Comparison of ENCODE assay signal across 9 cellular contexts in genomic region chr14:50229646-50230045, GRCh38. TPM values are rescaled to one million over a fixed set of nuclear protein-coding genes. Genes with fewer than 3 reads are reported as not detected.
A peak's percentile ranks its signal among the peaks of the same experiment; 100 is the strongest.
DNase-seq lines count a peak whose midpoint lies in the region; ATAC-seq, FAIRE-seq and TF ChIP-seq lines count a peak whose summit lies in the region.
"Had no signal": no experiment of that assay in that cellular context is flagged by ENCODE, and none has a peak within 500 bp of the region (broad histone marks: within the 10 kb centered on the region; RNA-seq: fewer than 3 reads in every experiment).

No MANE protein-coding gene starts in this region.

- FAIRE-seq in astrocyte (lab: Jason Lieb, UNC) (no peak), frontal cortex (lab: Jason Lieb, UNC) (no peak)

- WGBS in liver: 67% methylated on average over 1 of the region's 1 CpG
- 97% methylated on average over 1 of the region's 1 CpG for WGBS in thymus

- no peak for TF ChIP-seq RAD21 in liver (IDR thresholded peaks at IDR 0.05)

- H4K20me1 ChIP-seq in astrocyte (ENCODE audit: insufficient read depth, low read length): peaks cover 57% of the 10 kb centered on the region

- peaks cover 62% of the 10 kb centered on the region for H3K79me2 ChIP-seq in astrocyte (ENCODE audit: insufficient read depth, low read length)

- H3K27ac Mint-ChIP-seq in astrocyte (ENCODE audit: unreplicated experiment): no peak overlapping the region

- H3K4me1 ChIP-seq in astrocyte (ENCODE audit: insufficient read depth, low read length) (peaks cover 24% of the 10 kb centered on the region), liver (ENCODE audit: control insufficient read depth in 4 of 4, insufficient read depth in 4 of 4, low read length in 3 of 4) (peaks cover 11 to 28% (median 21%) of the 10 kb centered on the region in 4 donors), thymus (ENCODE audit: control insufficient read depth, insufficient read depth, low read length) (peaks cover 3% of the 10 kb centered on the region)

- H3K9me3 Mint-ChIP-seq in activated T-cell treated with anti-CD3 and anti-CD28 coated beads, Interleukin-2, amount 50 U/mL, for 4 hours: peaks cover 3% of the 10 kb centered on the region
- H3K9me3 Mint-ChIP-seq in astrocyte (ENCODE audit: unreplicated experiment): no peaks in the 10 kb centered on the region

- no peak overlapping the region for H2AFZ ChIP-seq in astrocyte (ENCODE audit: low read depth, low read length)

- peak overlapping the region; percentile 92 for H3K4me2 ChIP-seq in astrocyte (ENCODE audit: low read length)

- no peaks in the 10 kb centered on the region for H3K36me3 ChIP-seq in astrocyte (ENCODE audit: insufficient read depth, low read length)
- H3K36me3 ChIP-seq in liver (ENCODE audit: control insufficient read depth in 4 of 4, insufficient read depth in 3 of 4, low read depth in 1 of 4, low read length in 3 of 4): no peaks in the 10 kb centered on the region
- H3K36me3 ChIP-seq in thymus (ENCODE audit: control insufficient read depth, insufficient read depth): no peaks in the 10 kb centered on the region

- DNase-seq in activated T-cell treated with anti-CD3 and anti-CD28 coated beads, Interleukin-2, amount 50 U/mL, for 4 hours: no peak
- DNase-seq in activated T-cell treated with anti-CD3 and anti-CD28 coated beads for 4 hours: no peak
- no peak for DNase-seq in astrocyte (ENCODE audit: low read depth)
- DNase-seq in frontal cortex (ENCODE audit: low spot score in 2 of 2): no peak
- DNase-seq in NCI-H2227 (lab: John Stamatoyannopoulos, UW; ENCODE audit: unreplicated experiment): no peak
- DNase-seq: COR-L47 had no signal

- TF ChIP-seq CTCF in astrocyte (IDR thresholded peaks at IDR 0.05; ENCODE audit: insufficient read depth, low read depth, low read length) (no peak), liver (IDR thresholded peaks at IDR 0.05; ENCODE audit: low read depth, low read length, missing input control) (no peak)

- H3K4me1 Mint-ChIP-seq in activated T-cell treated with anti-CD3 and anti-CD28 coated beads, Interleukin-2, amount 50 U/mL, for 4 hours (ENCODE audit: low read depth): peaks cover 54% of the 10 kb centered on the region
- peaks cover 6% of the 10 kb centered on the region for H3K4me1 Mint-ChIP-seq in astrocyte (ENCODE audit: low read depth, unreplicated experiment)

- H3K9ac ChIP-seq in astrocyte (ENCODE audit: low read length) (peak overlapping the region; percentile 93), liver (ENCODE audit: low read depth in 1 of 2, low read length in 2 of 2) (peak overlapping the region in 1 of 2 donors; percentile 92)

- no peaks in the 10 kb centered on the region for H3K27me3 Mint-ChIP-seq in activated T-cell treated with anti-CD3 and anti-CD28 coated beads, Interleukin-2, amount 50 U/mL, for 4 hours (ENCODE audit: low read depth)
- H3K27me3 Mint-ChIP-seq in astrocyte (ENCODE audit: low read depth, unreplicated experiment): no peaks in the 10 kb centered on the region

- H3K27ac ChIP-seq in astrocyte (ENCODE audit: low read depth, low read length) (no peak overlapping the region), liver (ENCODE audit: low read depth in 1 of 2, low read length in 2 of 2) (no peak overlapping the region), thymus (ENCODE audit: low read depth) (no peak overlapping the region)

- H3K4me3 Mint-ChIP-seq in activated T-cell treated with anti-CD3 and anti-CD28 coated beads, Interleukin-2, amount 50 U/mL, for 4 hours: peak overlapping the region; percentile 58
- H3K4me3 Mint-ChIP-seq in astrocyte (ENCODE audit: unreplicated experiment): peak overlapping the region; percentile 88

- H3K4me3 ChIP-seq in astrocyte (ENCODE audit: insufficient read depth, low read depth, low read length) (peak overlapping the region; percentile 93), liver (ENCODE audit: low read depth in 1 of 3, low read length in 3 of 3) (peak overlapping the region in 2 of 3 donors; percentile 1 to 94), thymus (ENCODE audit: low read length) (peak overlapping the region; percentile 16)

- no peaks in the 10 kb centered on the region for H3K27me3 ChIP-seq in astrocyte (ENCODE audit: insufficient read depth, low read length)
- H3K27me3 ChIP-seq in liver (ENCODE audit: control insufficient read depth in 4 of 4, insufficient read depth in 4 of 4, low read length in 3 of 4): no peaks in the 10 kb centered on the region
- no peaks in the 10 kb centered on the region for H3K27me3 ChIP-seq in thymus (ENCODE audit: control insufficient read depth, insufficient read depth)

- H3K36me3 Mint-ChIP-seq in activated T-cell treated with anti-CD3 and anti-CD28 coated beads, Interleukin-2, amount 50 U/mL, for 4 hours (ENCODE audit: insufficient read depth): peaks cover 4% of the 10 kb centered on the region
- H3K36me3 Mint-ChIP-seq in astrocyte (ENCODE audit: low read depth, unreplicated experiment): peaks cover 2% of the 10 kb centered on the region

- no peak for ATAC-seq in activated T-cell treated with anti-CD3 and anti-CD28 coated beads, Interleukin-2, amount 50 U/mL, for 4 hours
- ATAC-seq in GM19328 (IDR thresholded peaks at IDR 0.05; ENCODE audit: unreplicated experiment): no peak

- H3K9me3 ChIP-seq in astrocyte (ENCODE audit: insufficient read depth, low read depth, low read length) (no peaks in the 10 kb centered on the region), liver (ENCODE audit: control insufficient read depth in 4 of 4, low read length in 3 of 4) (no peaks in the 10 kb centered on the region), thymus (ENCODE audit: control insufficient read depth) (no peaks in the 10 kb centered on the region)

TF ChIP-seq in liver, 16 proteins besides CTCF, POLR2A, EP300 and RAD21:
- TF ChIP-seq HNF4A (conservative IDR thresholded peaks at IDR 0.05) (no peak), MAX (IDR thresholded peaks at IDR 0.05) (no peak), EGR1 (IDR thresholded peaks at IDR 0.05; ENCODE audit: low read depth in 2 of 2) (no peak), YY1 (IDR thresholded peaks at IDR 0.05) (no peak), SP1 (IDR thresholded peaks at IDR 0.05) (no peak), HNF4G (IDR thresholded peaks at IDR 0.05) (no peak), ZBTB33 (IDR thresholded peaks at IDR 0.05) (no peak), RXRA (IDR thresholded peaks at IDR 0.05) (no peak), GABPA (IDR thresholded peaks at IDR 0.05 in 1 of 2, conservative IDR thresholded peaks at IDR 0.05 in 1 of 2) (no peak), ATF3 (IDR thresholded peaks at IDR 0.05) (no peak), REST (IDR thresholded peaks at IDR 0.05) (no peak)

RNA-seq across cellular contexts. Expression of gene SOS2, which starts 1.7 kb away (rescaled TPM):
- 10 to 100 TPM in 1 of 3 donors, 1 to 10 TPM in 2; 6.6 to 11.2 (median 8.3) TPM for total RNA-seq in activated T-cell treated with anti-CD3 and anti-CD28 coated beads, Interleukin-2, amount 50 U/mL, for 4 hours
- total RNA-seq in astrocyte (18.3 and 19.9 TPM in 2 replicates), liver (10 to 100 TPM; 13.4 to 20.1 TPM), frontal cortex (81.9 TPM)
- polyA plus RNA-seq in liver (1 to 10 TPM; 3.1 to 4.8 TPM), thymus (15.4 TPM)

Comparison
In these comparisons a context has a peak if more than half of its experiments do, and no peak if none do; other contexts are left out.
1. H3K4me3 ChIP-seq: peak in every context shown above with its lines; median percentile 93 in astrocyte; 48 in liver; 16 in thymus.